ENCODE assay signal across 8 cellular contexts in genomic region chr4:99088485-99089365, GRCh38. TPM values are rescaled to one million over a fixed set of nuclear protein-coding genes. Genes with fewer than 3 reads are reported as not detected.
DNase-seq lines count a peak whose midpoint lies in the region; ATAC-seq and TF ChIP-seq lines count a peak whose summit lies in the region.

Gene ADH5 (minus strand): TSS chr4:99088788. CDS start chr4:99088700, 88 bp downstream.

- intact Hi-C loops in activated B cell treated with CpG ODN at 0.5 μM for 24 hours (cut with micrococcal nuclease): loop anchor here (1.0 to 2.0 kb wide), 11 partner anchors 30 to 945 kb away; partner anchors contain the start of genes DAPP1, EIF4E, H2AZ1 and LAMTOR3

- H3K4me3 ChIP-seq in cardiac fibroblast (replicated peaks in 1 of 2; ENCODE audit: low read depth in 2 of 2, low read length in 2 of 2): peak within 1 kb of the TSS; percentile 85 to 88

- H3K27me3 Mint-ChIP-seq in activated B cell treated with CpG ODN at 0.5 μM for 24 hours (no peaks in the 10 kb centered on the region), immature natural killer cell (ENCODE audit: low read depth in 3 of 3) (peaks cover 0 to 4% (median 2%) of the 10 kb centered on the region in 3 donors)

- DNase-seq in ACHN (peak; percentile 79), NCI-H2196 (lab: John Stamatoyannopoulos, UW; ENCODE audit: unreplicated experiment) (peak; percentile 52), activated B cell treated with CpG ODN at 0.5 μM for 24 hours (peak; percentile 77), cardiac fibroblast (ENCODE audit: low read depth in 2 of 2) (peak; percentile 87 to 90), immature natural killer cell (peak; percentile 80 to 85 (median 84)), smooth muscle cell of the brain vasculature (ENCODE audit: low read depth, low spot score) (peak; percentile 58)

- H3K9me3 Mint-ChIP-seq in activated B cell treated with CpG ODN at 0.5 μM for 24 hours (no peaks in the 10 kb centered on the region), immature natural killer cell (no peaks in the 10 kb centered on the region)

- H3K4me3 Mint-ChIP-seq in activated B cell treated with CpG ODN at 0.5 μM for 24 hours (peak within 1 kb of the TSS; percentile 99), immature natural killer cell (peak within 1 kb of the TSS; percentile 95 to 99 (median 98))

- ATAC-seq in GM18870 (IDR thresholded peaks at IDR 0.05; ENCODE audit: unreplicated experiment) (peak; percentile 71), HG03108 (IDR thresholded peaks at IDR 0.05; ENCODE audit: unreplicated experiment) (peak; percentile 91), activated B cell treated with CpG ODN at 0.5 μM for 24 hours (ENCODE audit: low read depth) (peak; percentile 95)

- H3K4me1 Mint-ChIP-seq in activated B cell treated with CpG ODN at 0.5 μM for 24 hours: peaks cover 41% of the 10 kb centered on the region
- peaks cover 58 to 68% of the 10 kb centered on the region in 2 donors for H3K4me1 Mint-ChIP-seq in immature natural killer cell

- POLR2A ChIA-PET in activated B cell treated with CpG ODN at 0.5 μM for 24 hours (lab: Charles Lee): interaction anchor here (0.6 to 3.2 kb wide), 32 partner anchors 10 to 946 kb away, joined by 3 to 49 read pairs (median 5); partner anchors contain the start of genes DAPP1, DNAJB14, EIF4E and H2AZ1

- H3K36me3 Mint-ChIP-seq in activated B cell treated with CpG ODN at 0.5 μM for 24 hours (ENCODE audit: low read depth) (peaks cover 27% of the 10 kb centered on the region), immature natural killer cell (peaks cover 6 to 10% (median 8%) of the 10 kb centered on the region in 3 donors)

- TF ChIP-seq CTCF in activated B cell treated with CpG ODN at 0.5 μM for 24 hours (IDR thresholded peaks at IDR 0.05): no peak
- TF ChIP-seq CTCF in cardiac fibroblast (IDR thresholded peaks at IDR 0.05; ENCODE audit: low read depth, low read length): no peak

- in situ Hi-C loops in ACHN (cut with HindIII; ENCODE audit: low pct_ligation_motif_present, low pct_unique_long_range_greater_than_20kb, low sequenced_read_pairs): no loop called here

- H3K27ac Mint-ChIP-seq in activated B cell treated with CpG ODN at 0.5 μM for 24 hours (peak within 1 kb of the TSS; percentile 99), immature natural killer cell (peak within 1 kb of the TSS; percentile 92 to 98 (median 96))

- CTCF ChIA-PET in activated B cell treated with CpG ODN at 0.5 μM for 24 hours (lab: Charles Lee): interaction anchor here (0.9 to 3.9 kb wide), 3 partner anchors 32 to 166 kb away, joined by 3 to 20 read pairs (median 5); partner anchors contain the start of gene METAP1

RNA-seq across cellular contexts. Expression of gene ADH5, which starts in this region (rescaled TPM):
- total RNA-seq in activated B cell treated with CpG ODN at 0.5 μM for 24 hours: 70.1 and 74.2 TPM in 2 replicates
- polyA plus RNA-seq in immature natural killer cell: 100 to 1,000 TPM; 126 to 167 (median 140) TPM

Comparison
In these comparisons a context has a peak if more than half of its experiments do, and no peak if none do; other contexts are left out.
1. Peak in every context shown above with its lines: DNase-seq, ATAC-seq and H3K4me3 ChIP-seq.